In the genomic region with DNA sequence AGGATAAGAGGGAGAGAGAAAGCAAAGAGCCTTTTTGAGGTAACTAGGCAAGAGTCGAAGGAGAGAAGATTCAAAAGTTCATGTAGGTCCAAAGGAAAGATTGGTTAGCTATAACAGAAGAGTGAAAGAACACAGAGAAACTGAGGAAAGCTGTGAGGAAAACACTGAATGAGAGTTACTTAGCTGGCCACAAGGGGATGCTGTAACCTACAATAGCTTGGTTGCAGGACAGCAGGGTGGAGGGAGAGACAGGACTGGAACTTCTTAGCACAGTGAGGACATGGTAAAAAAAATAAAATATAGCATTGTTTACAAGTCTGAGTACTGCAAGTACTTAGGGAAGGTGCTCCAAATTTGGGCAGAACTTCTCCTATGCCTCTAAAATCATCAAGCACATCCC, we compare ENCODE assay signal across 9 cellular contexts. TPM values are rescaled to one million over a fixed set of nuclear protein-coding genes. Genes with fewer than 3 reads are reported as not detected.
DNase-seq lines count a peak whose midpoint lies in the region; ATAC-seq and TF ChIP-seq lines count a peak whose summit lies in the region.
"Had no signal": no experiment of that assay in that cellular context is flagged by ENCODE, and none has a peak within 500 bp of the region (broad histone marks: within the 10 kb centered on the region; RNA-seq: fewer than 3 reads in every experiment).

No MANE protein-coding gene starts in this region.

- ATAC-seq in sciatic nerve (peak; percentile 56), omental fat pad (ENCODE audit: low FRiP score) (no peak)

- H3K36me3 ChIP-seq in esophagus muscularis mucosa: no peaks in the 10 kb centered on the region

- H3K27ac ChIP-seq in esophagus muscularis mucosa (replicated peaks in 1 of 4): no peak overlapping the region

- no peak overlapping the region for H3K4me3 ChIP-seq in esophagus muscularis mucosa

- no peak for TF ChIP-seq EP300 in esophagus muscularis mucosa (IDR thresholded peaks at IDR 0.05)

- WGBS in esophagus muscularis mucosa: 37% methylated on average over 1 of the region's 1 CpG

- DNase-seq in NCI-H2196 treated with DMSO at 0.1 percent for 48 hours (lab: John Stamatoyannopoulos, UW; ENCODE audit: unreplicated experiment): peak; percentile 2
- DNase-seq in esophagus muscularis mucosa (ENCODE audit: extremely low spot score): no peak
- DNase-seq in sciatic nerve (ENCODE audit: low spot score): no peak
- DNase-seq in GM19240 (ENCODE audit: insufficient read length, low spot score): no peak
- DNase-seq in omental fat pad (ENCODE audit: low spot score): no peak
- DNase-seq in islet precursor cell: no peak
- DNase-seq: activated CD4-positive, alpha-beta T cell treated with anti-CD3 and anti-CD28 coated beads, Interleukin-2, amount 10 ng/mL, durations not matched to agents 7 days and 5 days had no signal

- intact Hi-C loops in esophagus muscularis mucosa (cut with DNase I) (no loop called here), sciatic nerve (cut with DNase I) (no loop called here)

- H3K9me3 ChIP-seq in esophagus muscularis mucosa: no peaks in the 10 kb centered on the region

- H3K4me1 ChIP-seq in esophagus muscularis mucosa: peaks cover 5 to 30% (median 22%) of the 10 kb centered on the region in 4 donors

- no peaks in the 10 kb centered on the region for H3K27me3 ChIP-seq in esophagus muscularis mucosa

- TF ChIP-seq CTCF in GM12872 (IDR thresholded peaks at IDR 0.05; ENCODE audit: insufficient read depth, low read depth, low read length) (peak; percentile 64; the same call in 2 of the 3 replicates), esophagus muscularis mucosa (IDR thresholded peaks at IDR 0.05) (peak; percentile 48 to 62 (median 54)), omental fat pad (IDR thresholded peaks at IDR 0.05) (no peak)

- no peak for TF ChIP-seq POLR2A in esophagus muscularis mucosa (IDR thresholded peaks at IDR 0.05; ENCODE audit: low read depth)

RNA-seq across cellular contexts. Expression of gene RAI2, which starts 48.3 kb away (rescaled TPM):
- total RNA-seq in esophagus muscularis mucosa (10 to 100 TPM; 24.4 to 35.3 (median 29.5) TPM), sciatic nerve (25.7 TPM), omental fat pad (10 to 100 TPM; 15.5 to 25.9 (median 23.1) TPM)
- total RNA-seq: M059J had no signal

Comparison
In these comparisons a context has a peak if more than half of its experiments do, and no peak if none do; other contexts are left out.
1. CTCF ChIP-seq: peak in GM12872 (single experiment) and esophagus muscularis mucosa (3 of 3); none in omental fat pad (0 of 3).